ENCODE assay signal across 9 cellular contexts in the genomic region with DNA sequence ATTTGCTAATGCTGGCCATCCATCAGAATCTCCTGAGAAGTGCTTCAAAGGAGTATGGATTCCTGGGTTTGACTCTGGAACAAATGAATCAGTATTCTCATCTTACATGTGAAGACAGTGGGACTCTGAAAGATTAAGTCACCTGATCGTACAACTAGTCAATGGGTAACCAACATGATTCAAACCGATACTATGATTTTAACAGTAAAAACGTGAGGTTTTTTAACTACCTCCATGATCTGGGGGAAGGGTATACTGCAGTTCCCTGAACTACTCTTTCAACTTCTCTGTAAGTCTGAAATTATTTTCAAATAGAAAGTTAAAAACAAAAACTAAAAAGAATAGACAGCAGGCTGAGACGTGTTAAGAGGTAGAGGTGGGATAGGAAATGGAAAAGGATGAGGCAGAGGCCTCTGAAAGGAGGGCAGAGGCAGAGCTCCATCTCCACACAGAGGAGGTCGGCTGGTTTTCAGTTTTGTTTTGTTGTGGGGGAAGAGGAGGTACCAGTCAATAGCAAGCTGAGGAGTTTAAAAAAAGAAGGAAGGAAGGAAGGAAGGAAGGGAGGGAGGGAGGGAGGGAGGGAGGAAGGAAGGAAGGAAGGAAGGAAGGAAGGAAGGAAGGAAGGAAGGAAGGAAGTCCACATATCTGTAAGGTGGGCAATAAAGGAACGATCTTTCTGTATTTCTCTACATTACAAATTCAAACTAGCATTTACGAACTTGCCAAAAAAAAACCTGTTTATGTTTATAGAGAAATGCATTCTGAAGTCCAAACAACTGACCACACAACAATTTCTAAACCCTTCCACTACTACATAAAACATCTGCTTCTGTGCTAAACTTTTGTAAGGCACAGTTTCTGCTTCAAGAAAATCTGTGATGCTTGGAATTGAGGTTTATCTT.
A peak's percentile ranks its signal among the peaks of the same experiment; 100 is the strongest.
DNase-seq lines count a peak whose midpoint lies in the region; ATAC-seq and TF ChIP-seq lines count a peak whose summit lies in the region.
"Had no signal": no experiment of that assay in that cellular context is flagged by ENCODE, and none has a peak within 500 bp of the region (broad histone marks: within the 10 kb centered on the region; RNA-seq: fewer than 3 reads in every experiment).

No MANE protein-coding gene starts in this region.

- no peaks in the 10 kb centered on the region for H3K27me3 ChIP-seq in Loucy (ENCODE audit: insufficient read depth, low read length, poor library complexity, severe bottlenecking)

- peaks cover 14% of the 10 kb centered on the region for H3K79me2 ChIP-seq in Loucy (ENCODE audit: insufficient read depth, low read length)

- H3K36me3 ChIP-seq in Loucy (ENCODE audit: insufficient read depth, low read length), result no peaks in the 10 kb centered on the region
- peaks cover 45% of the 10 kb centered on the region for H3K36me3 ChIP-seq in mesodermal cell (ENCODE audit: control insufficient read depth, insufficient read depth, low read length)

- no peak for DNase-seq in NCI-H345 treated with DMSO at 0.1 percent for 48 hours (lab: John Stamatoyannopoulos, UW; ENCODE audit: unreplicated experiment)
- no peak for DNase-seq in activated effector memory CD4-positive, alpha-beta T cell treated with anti-CD3 and anti-CD28 coated beads, Interleukin-2, amount 50 U/mL, for 16 hours
- no peak for DNase-seq in DMS114 treated with DMSO at 0.1 percent for 48 hours (lab: John Stamatoyannopoulos, UW; ENCODE audit: unreplicated experiment)
- no peak for DNase-seq in kidney glomerular epithelial cell (lab: John Stamatoyannopoulos, UW)

- H3K9ac ChIP-seq in Loucy (ENCODE audit: low read depth, low read length, poor library complexity, severe bottlenecking), result peak overlapping the region; percentile 18

- TF ChIP-seq CTCF in GM12875 (IDR thresholded peaks at IDR 0.05; ENCODE audit: borderline replicate concordance, insufficient read depth, low read depth, low read length), result no peak
- TF ChIP-seq CTCF in Loucy (conservative IDR thresholded peaks at IDR 0.05; ENCODE audit: low read length), result no peak

- no peak overlapping the region for H2AFZ ChIP-seq in Loucy (ENCODE audit: low read length)

- WGBS in mesodermal cell (ENCODE audit: insufficient coverage in 2 of 2), 2 experiments, result 56 to 77% methylated on average over 1 to 2 of the region's 7 CpGs

- peak; percentile 73 for ATAC-seq in GM21526 (IDR thresholded peaks at IDR 0.05; ENCODE audit: low FRiP score, unreplicated experiment)
- ATAC-seq: HCT116 had no signal

- H3K4me1 ChIP-seq in Loucy (ENCODE audit: insufficient read depth, low read length, poor library complexity, severe bottlenecking) (peaks cover 11% of the 10 kb centered on the region), mesodermal cell (ENCODE audit: control insufficient read depth, insufficient read depth, low read length, poor library complexity, severe bottlenecking) (peaks cover 9% of the 10 kb centered on the region)

- H3F3A ChIP-seq in Loucy (ENCODE audit: low read depth), result no peaks in the 10 kb centered on the region; the same call in 1 of the 2 replicates

- peak overlapping the region; percentile 11 for H3K4me3 ChIP-seq in GM12875 (ENCODE audit: low read depth, low read length)
- H3K4me3 ChIP-seq in Loucy (ENCODE audit: low read length, poor library complexity, severe bottlenecking), result no peak overlapping the region
- H3K4me3 ChIP-seq in mesodermal cell (ENCODE audit: extremely low read depth, insufficient read depth, low read length, poor library complexity, severe bottlenecking), result no peak overlapping the region

- H3K9me3 ChIP-seq in Loucy (ENCODE audit: insufficient read depth, low read depth, low read length) (no peaks in the 10 kb centered on the region), mesodermal cell (ENCODE audit: control insufficient read depth, low read length) (no peaks in the 10 kb centered on the region)

- peak overlapping the region; percentile 37 for H3K27ac ChIP-seq in mesodermal cell (ENCODE audit: low read depth, low read length, severe bottlenecking)

- peak overlapping the region; percentile 5 for H3K4me2 ChIP-seq in Loucy (ENCODE audit: low read depth, low read length, poor library complexity, severe bottlenecking)

- no peaks in the 10 kb centered on the region for H3K9me2 ChIP-seq in Loucy (replicated peaks; ENCODE audit: low read depth, low read length)

- H4K20me1 ChIP-seq in Loucy (ENCODE audit: insufficient read depth, low read length, poor library complexity, severe bottlenecking), result no peaks in the 10 kb centered on the region
